In genomic region chr9:37931586-37931985, GRCh38 we compare ENCODE assay signal across 14 cellular contexts. TPM values are rescaled to one million over a fixed set of nuclear protein-coding genes. Genes with fewer than 3 reads are reported as not detected.
DNase-seq lines count a peak whose midpoint lies in the region; TF ChIP-seq lines count a peak whose summit lies in the region.
"Had no signal": no experiment of that assay in that cellular context is flagged by ENCODE, and none has a peak within 500 bp of the region (broad histone marks: within the 10 kb centered on the region; RNA-seq: fewer than 3 reads in every experiment).

No MANE protein-coding gene starts in this region.

- no peak for TF ChIP-seq CTCF in foreskin fibroblast (IDR thresholded peaks at IDR 0.05; ENCODE audit: low read depth, low read length)
- TF ChIP-seq CTCF in GM13977 (IDR thresholded peaks at IDR 0.05; ENCODE audit: extremely low read depth, insufficient read depth, missing control alignments), result no peak

- DNase-seq in M059J (ENCODE audit: low read depth) (peak; percentile 75), dermis blood vessel endothelial cell (peak; percentile 36), foreskin fibroblast (peak; percentile 65 to 77), pons (ENCODE audit: low spot score) (peak; percentile 21), superior temporal gyrus (ENCODE audit: extremely low spot score) (no peak), OCI-M1 (lab: John Stamatoyannopoulos, UW) (no peak), GM13977 (ENCODE audit: low spot score) (no peak)
- no peak for DNase-seq in effector CD4-positive, alpha-beta T cell
- DNase-seq: Caco-2; CD8-positive, alpha-beta T cell; DND-41; H7 had no signal

- in situ Hi-C loops in GM13977 (cut with MboI; ENCODE audit: low pct_unique_long_range_greater_than_20kb, low sequenced_read_pairs, unreplicated experiment), result no loop called here

- no peak overlapping the region for H3K4me3 ChIP-seq in foreskin fibroblast (ENCODE audit: low read depth in 1 of 2, low read length in 2 of 2)
- H3K4me3 ChIP-seq: A549, GM23338 had no signal

RNA-seq across cellular contexts. Expression of gene SLC25A51, which starts 27.7 kb away (rescaled TPM):
- total RNA-seq in M059J (2014; rRNA removed; shearing (Covaris generic)), result 40.4 and 44.2 TPM in 2 replicates
- 71.2 and 93.1 TPM in 2 replicates for total RNA-seq in dermis blood vessel endothelial cell

Comparison
In these comparisons a context has a peak if more than half of its experiments do, and no peak if none do; other contexts are left out.
1. DNase-seq: peak in M059J (single experiment), dermis blood vessel endothelial cell (single experiment), foreskin fibroblast (2 of 2) and pons (single experiment); none in superior temporal gyrus (single experiment), OCI-M1 (single experiment), effector CD4-positive, alpha-beta T cell (single experiment) and GM13977 (single experiment).